Comparison of ENCODE assay signal across 9 cellular contexts in the genomic region with DNA sequence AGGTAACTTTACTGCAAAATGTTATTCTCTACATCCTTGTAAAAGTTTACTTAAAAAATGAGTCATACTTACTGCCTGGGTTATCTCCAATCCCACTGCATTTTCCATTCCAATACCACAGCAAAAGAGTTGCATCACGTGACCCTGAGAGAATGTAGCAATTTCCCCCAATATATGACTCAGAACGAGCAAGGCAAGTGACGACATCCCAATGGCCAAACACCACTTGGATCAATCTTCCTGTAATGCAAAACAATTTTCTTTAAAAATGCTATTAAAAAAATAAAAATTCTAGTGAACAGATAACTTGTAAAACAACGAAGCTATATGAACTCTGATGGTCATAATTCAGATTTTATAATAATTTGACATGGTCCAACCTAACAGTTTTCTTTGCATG.
DNase-seq lines count a peak whose midpoint lies in the region; ATAC-seq and TF ChIP-seq lines count a peak whose summit lies in the region.
"Had no signal": no experiment of that assay in that cellular context is flagged by ENCODE, and none has a peak within 500 bp of the region (broad histone marks: within the 10 kb centered on the region; RNA-seq: fewer than 3 reads in every experiment).

No MANE protein-coding gene starts in this region.

- ATAC-seq in RWPE2 (ENCODE audit: low read depth), result peak; percentile 89
- no peak for ATAC-seq in heart left ventricle

- no peaks in the 10 kb centered on the region for H3K27me3 ChIP-seq in RWPE2 (ENCODE audit: insufficient read depth, poor library complexity, severe bottlenecking)
- no peaks in the 10 kb centered on the region for H3K27me3 ChIP-seq in colonic mucosa
- no peaks in the 10 kb centered on the region for H3K27me3 ChIP-seq in heart left ventricle

- H3K4me1 ChIP-seq in RWPE2 (ENCODE audit: insufficient read depth, poor library complexity, severe bottlenecking) (peaks cover 28% of the 10 kb centered on the region), colonic mucosa (no peaks in the 10 kb centered on the region), heart left ventricle (no peaks in the 10 kb centered on the region)

- H3K27ac ChIP-seq in RWPE2 (ENCODE audit: poor library complexity, severe bottlenecking), result peak overlapping the region; percentile 46
- H3K27ac ChIP-seq in colonic mucosa, result no peak overlapping the region
- H3K27ac ChIP-seq in heart left ventricle, result peak overlapping the region in 1 of 12 donors; percentile 40

- TF ChIP-seq CTCF in RWPE2 (IDR thresholded peaks at IDR 0.05; ENCODE audit: poor library complexity, severe bottlenecking) (no peak), colonic mucosa (IDR thresholded peaks at IDR 0.05) (no peak), heart left ventricle (IDR thresholded peaks at IDR 0.05) (no peak)

- DNase-seq in GM04504 (ENCODE audit: low read depth) (peak; percentile 73), RWPE2 (ENCODE audit: low spot score) (peak; percentile 65), dedifferentiated amniotic fluid mesenchymal stem cell (ENCODE audit: extremely low spot score) (peak; percentile 85), pons (ENCODE audit: low spot score) (no peak), colonic mucosa (no peak), heart left ventricle (no peak)
- DNase-seq in stimulated activated CD4-positive, alpha-beta T cell treated with anti-CD3 and anti-CD28 coated beads, Interleukin-12 subunit alpha, Interleukin-12 subunit beta, amount 100 ng/mL, for 48 hours (ENCODE audit: low read depth in 2 of 3, low spot score in 1 of 3), result peak in 2 of 3 donors; percentile 21 to 55
- DNase-seq in activated CD8-positive, alpha-beta memory T cell treated with anti-CD3 and anti-CD28 coated beads, Interleukin-2, amount 50 U/mL, for 4 hours, result no peak
- DNase-seq: NCI-H1417 treated with DMSO at 0.1 percent for 48 hours had no signal

- no peak for TF ChIP-seq POLR2A in heart left ventricle (IDR thresholded peaks at IDR 0.05)

- H3K9me3 ChIP-seq in RWPE2 (ENCODE audit: severe bottlenecking), result no peaks in the 10 kb centered on the region
- no peaks in the 10 kb centered on the region for H3K9me3 ChIP-seq in colonic mucosa
- H3K9me3 ChIP-seq in heart left ventricle, result no peaks in the 10 kb centered on the region

- intact Hi-C loops in colonic mucosa (cut with DNase I), result loop anchor here (10.0 kb wide), 1 partner anchor 272 kb away; no protein-coding TSS in a partner anchor
- intact Hi-C loops in heart left ventricle (cut with DNase I), result no loop called here

- H3K9ac ChIP-seq in colonic mucosa (ENCODE audit: low read depth in 2 of 2, low read length in 2 of 2), result no peak overlapping the region

- 82 to 85% (median 84%) methylated on average over 4 of the region's 4 CpGs for WGBS in heart left ventricle, 4 donors

- H3K36me3 ChIP-seq in RWPE2 (ENCODE audit: low read depth) (no peaks in the 10 kb centered on the region), colonic mucosa (no peaks in the 10 kb centered on the region), heart left ventricle (peaks cover 0 to 5% (median 0%) of the 10 kb centered on the region in 9 donors)

- H3K4me3 ChIP-seq in RWPE2 (ENCODE audit: severe bottlenecking) (no peak overlapping the region), colonic mucosa (no peak overlapping the region), heart left ventricle (no peak overlapping the region)

Comparison
In these comparisons a context has a peak if more than half of its experiments do, and no peak if none do; other contexts are left out.
1. DNase-seq: peak in GM04504 (single experiment), RWPE2 (single experiment), dedifferentiated amniotic fluid mesenchymal stem cell (single experiment) and stimulated activated CD4-positive, alpha-beta T cell treated with anti-CD3 and anti-CD28 coated beads, Interleukin-12 subunit alpha, Interleukin-12 subunit beta, amount 100 ng/mL, for 48 hours (2 of 3); none in pons (single experiment), colonic mucosa (single experiment), heart left ventricle (0 of 5) and activated CD8-positive, alpha-beta memory T cell treated with anti-CD3 and anti-CD28 coated beads, Interleukin-2, amount 50 U/mL, for 4 hours (single experiment).